27 cellular contexts compared by ENCODE assay signal in genomic region chr4:166723532-166724140, GRCh38.
"Had no signal": no experiment of that assay in that cellular context is flagged by ENCODE, and none has a peak within 500 bp of the region (broad histone marks: within the 10 kb centered on the region; RNA-seq: fewer than 3 reads in every experiment).

No MANE protein-coding gene starts in this region.

- ATAC-seq: naive thymus-derived CD8-positive, alpha-beta T cell; natural killer cell treated with Interleukin-12 subunit alpha and Interleukin-12 subunit beta and Interleukin-15 and Interleukin-18, amount 100 ng/mL, for 72 hours; pancreas; psoas muscle; right cardiac atrium; right lobe of liver; stimulated activated effector memory CD8-positive, alpha-beta T cell treated with anti-CD3 and anti-CD28 coated beads, Interleukin-12 subunit alpha, Interleukin-12 subunit beta, amount 100 ng/mL, for 72 hours; stimulated activated naive B cell treated with anti-CD40 and anti-IgM and Interleukin-4, amounts not matched to agents 10 μg/mL and 1 μg/mL and 100 μg/mL, for 72 hours had no signal

- H3K27ac ChIP-seq: neutrophil, pancreas, psoas muscle, right lobe of liver, sigmoid colon, stomach, thoracic aorta, thyroid gland, tibial nerve, upper lobe of left lung, vagina had no signal

- H3K9me3 Mint-ChIP-seq: nephron progenitor cell had no signal

- H3K4me1 ChIP-seq: pancreas, psoas muscle, right lobe of liver, sigmoid colon, stomach, thyroid gland, tibial nerve, upper lobe of left lung, vagina had no signal

- H3K27ac Mint-ChIP-seq: naive thymus-derived CD8-positive, alpha-beta T cell; natural killer cell treated with Interleukin-12 subunit alpha and Interleukin-12 subunit beta and Interleukin-15 and Interleukin-18, amount 100 ng/mL, for 72 hours; nephron progenitor cell; progenitor cell of endocrine pancreas; stimulated activated effector memory CD8-positive, alpha-beta T cell treated with anti-CD3 and anti-CD28 coated beads, Interleukin-12 subunit alpha, Interleukin-12 subunit beta, amount 100 ng/mL, for 72 hours; stimulated activated naive B cell treated with anti-CD40 and anti-IgM and Interleukin-4, amounts not matched to agents 10 μg/mL and 1 μg/mL and 100 μg/mL, for 72 hours; stimulated activated naive CD8-positive, alpha-beta T cell treated with anti-CD3 and anti-CD28 coated beads, Interleukin-15, Interleukin-2, amounts not matched to agents 100 ng/mL and 50 ng/mL, for 24 hours had no signal

- H3K4me3 ChIP-seq: pancreas, psoas muscle, right lobe of liver, sigmoid colon, stomach, thoracic aorta, thyroid gland, tibial nerve, upper lobe of left lung, vagina had no signal

- H3K4me1 Mint-ChIP-seq: naive thymus-derived CD8-positive, alpha-beta T cell; neural crest cell; stimulated activated effector memory CD8-positive, alpha-beta T cell treated with anti-CD3 and anti-CD28 coated beads, Interleukin-12 subunit alpha, Interleukin-12 subunit beta, amount 100 ng/mL, for 72 hours; stimulated activated naive B cell treated with anti-CD40 and anti-IgM and Interleukin-4, amounts not matched to agents 10 μg/mL and 1 μg/mL and 100 μg/mL, for 72 hours had no signal

- DNase-seq: naive thymus-derived CD8-positive, alpha-beta T cell; nephron progenitor cell; nucleus accumbens; pancreas; psoas muscle; right cardiac atrium; right lobe of liver; sigmoid colon; small intestine; stimulated activated CD4-positive, alpha-beta T cell treated with anti-CD3 and anti-CD28 coated beads, Interleukin-15, amount 100 ng/mL, for 24 hours; stimulated activated CD4-positive, alpha-beta T cell treated with anti-CD3 and anti-CD28 coated beads, Interleukin-2, amount 100 ng/mL, for 24 hours; stimulated activated CD4-positive, alpha-beta T cell treated with anti-CD3 and anti-CD28 coated beads, Interleukin-2, amount 100 ng/mL, for 48 hours; stimulated activated CD4-positive, alpha-beta T cell treated with anti-CD3 and anti-CD28 coated beads, Interleukin-4, amount 100 ng/mL, for 24 hours; stimulated activated naive B cell treated with anti-CD40 and anti-IgM and Interleukin-4, amounts not matched to agents 10 μg/mL and 1 μg/mL and 100 μg/mL, for 72 hours; stimulated activated naive CD4-positive, alpha-beta T cell treated with Interleukin-2 at 50 U/mL for 16 hours; stomach; thyroid gland; upper lobe of left lung had no signal

- H3K9me3 ChIP-seq: neutrophil, pancreas, psoas muscle, right lobe of liver, sigmoid colon, stomach, thoracic aorta, thyroid gland, tibial nerve, upper lobe of left lung, vagina had no signal

- H3K27me3 Mint-ChIP-seq: natural killer cell treated with Interleukin-12 subunit alpha and Interleukin-12 subunit beta and Interleukin-15 and Interleukin-18, amount 100 ng/mL, for 72 hours; progenitor cell of endocrine pancreas; stimulated activated naive B cell treated with anti-CD40 and anti-IgM and Interleukin-4, amounts not matched to agents 10 μg/mL and 1 μg/mL and 100 μg/mL, for 72 hours; stimulated activated naive CD8-positive, alpha-beta T cell treated with anti-CD3 and anti-CD28 coated beads, Interleukin-15, Interleukin-2, amounts not matched to agents 100 ng/mL and 50 ng/mL, for 24 hours had no signal

- H3K4me3 Mint-ChIP-seq: naive thymus-derived CD8-positive, alpha-beta T cell; natural killer cell treated with Interleukin-12 subunit alpha and Interleukin-12 subunit beta and Interleukin-15 and Interleukin-18, amount 100 ng/mL, for 72 hours; nephron progenitor cell; neural crest cell; stimulated activated effector memory CD8-positive, alpha-beta T cell treated with anti-CD3 and anti-CD28 coated beads, Interleukin-12 subunit alpha, Interleukin-12 subunit beta, amount 100 ng/mL, for 72 hours; stimulated activated naive B cell treated with anti-CD40 and anti-IgM and Interleukin-4, amounts not matched to agents 10 μg/mL and 1 μg/mL and 100 μg/mL, for 72 hours; stimulated activated naive CD8-positive, alpha-beta T cell treated with anti-CD3 and anti-CD28 coated beads, Interleukin-15, Interleukin-2, amounts not matched to agents 100 ng/mL and 50 ng/mL, for 24 hours had no signal

- H3K27me3 ChIP-seq: neutrophil, pancreas, right lobe of liver, sigmoid colon, stomach, thyroid gland, tibial nerve, upper lobe of left lung, vagina had no signal

- H3K36me3 Mint-ChIP-seq: naive thymus-derived CD8-positive, alpha-beta T cell; stimulated activated effector memory CD8-positive, alpha-beta T cell treated with anti-CD3 and anti-CD28 coated beads, Interleukin-12 subunit alpha, Interleukin-12 subunit beta, amount 100 ng/mL, for 72 hours; stimulated activated naive B cell treated with anti-CD40 and anti-IgM and Interleukin-4, amounts not matched to agents 10 μg/mL and 1 μg/mL and 100 μg/mL, for 72 hours had no signal

- H3K36me3 ChIP-seq: neutrophil, pancreas, right lobe of liver, sigmoid colon, stomach, thoracic aorta, thyroid gland, tibial nerve, upper lobe of left lung, vagina had no signal
